ENCODE assay signal across 1 cellular context in the genomic region with DNA sequence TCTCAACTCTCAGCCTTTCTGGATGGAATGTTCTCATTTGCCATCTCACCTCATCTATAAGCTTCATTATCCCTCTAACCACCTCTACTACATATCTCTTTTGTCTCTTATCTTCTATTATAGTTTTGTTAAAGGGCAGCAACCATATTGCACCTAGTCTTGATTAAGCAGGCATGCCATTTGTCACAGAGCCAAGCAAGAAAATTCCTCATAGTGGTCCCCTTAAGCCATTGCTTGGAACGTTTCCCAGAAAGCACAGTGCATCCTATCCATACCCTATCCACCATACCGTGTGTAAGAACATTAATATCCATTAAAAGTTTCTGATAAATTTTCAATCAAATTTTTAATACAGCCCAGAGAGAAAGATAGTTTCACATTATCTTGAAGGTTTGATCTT.
TF ChIP-seq lines count a peak whose summit lies in the region.

No MANE protein-coding gene starts in this region.

TF ChIP-seq in SK-N-SH, 30 proteins besides CTCF, POLR2A, EP300 and RAD21 (continued from another document):
- TF ChIP-seq FOXJ3 (CRISPR knock-in tag; IDR thresholded peaks at IDR 0.05) = no peak
- TF ChIP-seq GATA2 (CRISPR knock-in tag; IDR thresholded peaks at IDR 0.05) = peak; percentile 43; the same call in 1 of the 2 replicates
- no peak for TF ChIP-seq JUND (IDR thresholded peaks at IDR 0.05)
- no peak for TF ChIP-seq MAX (IDR thresholded peaks at IDR 0.05; ENCODE audit: low read depth)
- TF ChIP-seq ELF1 (IDR thresholded peaks at IDR 0.05) = no peak
- TF ChIP-seq FOSL2 (IDR thresholded peaks at IDR 0.05; ENCODE audit: borderline replicate concordance, low read depth) = no peak
- TF ChIP-seq, protein P1, sequence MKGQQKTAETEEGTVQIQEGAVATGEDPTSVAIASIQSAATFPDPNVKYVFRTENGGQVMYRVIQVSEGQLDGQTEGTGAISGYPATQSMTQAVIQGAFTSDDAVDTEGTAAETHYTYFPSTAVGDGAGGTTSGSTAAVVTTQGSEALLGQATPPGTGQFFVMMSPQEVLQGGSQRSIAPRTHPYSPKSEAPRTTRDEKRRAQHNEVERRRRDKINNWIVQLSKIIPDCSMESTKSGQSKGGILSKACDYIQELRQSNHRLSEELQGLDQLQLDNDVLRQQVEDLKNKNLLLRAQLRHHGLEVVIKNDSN (IDR thresholded peaks at IDR 0.05; ENCODE audit: borderline replicate concordance, low read depth) = no peak
- TF ChIP-seq FOXM1 (IDR thresholded peaks at IDR 0.05; ENCODE audit: low read depth) = no peak
- TF ChIP-seq RXRA (IDR thresholded peaks at IDR 0.05; ENCODE audit: borderline replicate concordance, low read depth) = no peak
